ENCODE assay signal across 1 cellular context in genomic region chr17:76550712-76551615, GRCh38.
TF ChIP-seq lines count a peak whose summit lies in the region.

No MANE protein-coding gene starts in this region.

TF ChIP-seq in A549, 52 proteins besides CTCF, POLR2A, EP300 and RAD21 (continued from another document):
- TF ChIP-seq MYC (IDR thresholded peaks at IDR 0.05; ENCODE audit: borderline replicate concordance, low read length) (no peak), CHD4 (IDR thresholded peaks at IDR 0.05; ENCODE audit: borderline replicate concordance) (no peak), RCOR1 (IDR thresholded peaks at IDR 0.05; ENCODE audit: low read depth, low read length) (no peak), ESRRA (IDR thresholded peaks at IDR 0.05; ENCODE audit: borderline replicate concordance, low read length) (no peak), CHD2 (IDR thresholded peaks at IDR 0.05; ENCODE audit: low read length, partially characterized antibody) (no peak), JUN (IDR thresholded peaks at IDR 0.05) (peak; percentile 62 to 80; a peak in 2 of 5 replicates), BHLHE40 (IDR thresholded peaks at IDR 0.05; ENCODE audit: low read depth, low read length) (no peak), MAZ (IDR thresholded peaks at IDR 0.05; ENCODE audit: borderline replicate concordance, low read depth, low read length) (no peak)
